1 cellular context compared by ENCODE assay signal in genomic region chr17:46764709-46765401, GRCh38.
TF ChIP-seq lines count a peak whose summit lies in the region.

No MANE protein-coding gene starts in this region.

TF ChIP-seq in K562, 482 proteins besides CTCF, POLR2A, EP300 and RAD21 (continued from another document):
- TF ChIP-seq, protein P1, sequence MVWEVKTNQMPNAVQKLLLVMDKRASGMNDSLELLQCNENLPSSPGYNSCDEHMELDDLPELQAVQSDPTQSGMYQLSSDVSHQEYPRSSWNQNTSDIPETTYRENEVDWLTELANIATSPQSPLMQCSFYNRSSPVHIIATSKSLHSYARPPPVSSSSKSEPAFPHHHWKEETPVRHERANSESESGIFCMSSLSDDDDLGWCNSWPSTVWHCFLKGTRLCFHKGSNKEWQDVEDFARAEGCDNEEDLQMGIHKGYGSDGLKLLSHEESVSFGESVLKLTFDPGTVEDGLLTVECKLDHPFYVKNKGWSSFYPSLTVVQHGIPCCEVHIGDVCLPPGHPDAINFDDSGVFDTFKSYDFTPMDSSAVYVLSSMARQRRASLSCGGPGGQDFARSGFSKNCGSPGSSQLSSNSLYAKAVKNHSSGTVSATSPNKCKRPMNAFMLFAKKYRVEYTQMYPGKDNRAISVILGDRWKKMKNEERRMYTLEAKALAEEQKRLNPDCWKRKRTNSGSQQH (CRISPR knock-in tag; IDR thresholded peaks at IDR 0.05) = no peak
- TF ChIP-seq TEAD4 (IDR thresholded peaks at IDR 0.05; ENCODE audit: low read length) = peak; percentile 55
- TF ChIP-seq TEAD4 (CRISPR knock-in tag; IDR thresholded peaks at IDR 0.05; ENCODE audit: borderline replicate concordance) = no peak
- TF ChIP-seq ZNF408 (CRISPR knock-in tag; IDR thresholded peaks at IDR 0.05; ENCODE audit: low read depth) = no peak
- TF ChIP-seq GTF2F1 (IDR thresholded peaks at IDR 0.05; ENCODE audit: low read depth, low read length) = no peak
- TF ChIP-seq HNRNPH1 (optimal IDR thresholded peaks at IDR 0.05; ENCODE audit: low read depth, low read length) = no peak
- TF ChIP-seq, protein P2, sequence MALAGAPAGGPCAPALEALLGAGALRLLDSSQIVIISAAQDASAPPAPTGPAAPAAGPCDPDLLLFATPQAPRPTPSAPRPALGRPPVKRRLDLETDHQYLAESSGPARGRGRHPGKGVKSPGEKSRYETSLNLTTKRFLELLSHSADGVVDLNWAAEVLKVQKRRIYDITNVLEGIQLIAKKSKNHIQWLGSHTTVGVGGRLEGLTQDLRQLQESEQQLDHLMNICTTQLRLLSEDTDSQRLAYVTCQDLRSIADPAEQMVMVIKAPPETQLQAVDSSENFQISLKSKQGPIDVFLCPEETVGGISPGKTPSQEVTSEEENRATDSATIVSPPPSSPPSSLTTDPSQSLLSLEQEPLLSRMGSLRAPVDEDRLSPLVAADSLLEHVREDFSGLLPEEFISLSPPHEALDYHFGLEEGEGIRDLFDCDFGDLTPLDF (CRISPR knock-in tag; IDR thresholded peaks at IDR 0.05) = no peak
- TF ChIP-seq SIX5 (IDR thresholded peaks at IDR 0.05; ENCODE audit: borderline replicate concordance in 1 of 2, insufficient read depth in 1 of 2, low read depth in 1 of 2, low read length in 2 of 2) = no peak
- no peak for TF ChIP-seq ZNF277 (CRISPR knock-in tag; IDR thresholded peaks at IDR 0.05; ENCODE audit: borderline replicate concordance)
- TF ChIP-seq TEAD1 (CRISPR knock-in tag; IDR thresholded peaks at IDR 0.05) = no peak
- peak; percentile 50; the same call in 1 of the 2 replicates for TF ChIP-seq NFE2 (IDR thresholded peaks at IDR 0.05; ENCODE audit: low read depth)
- no peak for TF ChIP-seq ERF (CRISPR knock-in tag; IDR thresholded peaks at IDR 0.05)
- no peak for TF ChIP-seq BACH1 (tag; IDR thresholded peaks at IDR 0.05)
- no peak for TF ChIP-seq RREB1 (CRISPR knock-in tag; IDR thresholded peaks at IDR 0.05)
- TF ChIP-seq NR2F6 (CRISPR knock-in tag; IDR thresholded peaks at IDR 0.05) = no peak
- no peak for TF ChIP-seq TAF9B (IDR thresholded peaks at IDR 0.05; ENCODE audit: partially characterized antibody)
- no peak for TF ChIP-seq ZSCAN32 (CRISPR knock-in tag; IDR thresholded peaks at IDR 0.05)
- TF ChIP-seq MTA3 (IDR thresholded peaks at IDR 0.05; ENCODE audit: borderline replicate concordance) = 0 out of 2 replicates have a peak, but pooled peaks have one; percentile 54
- no peak for TF ChIP-seq U2AF2 (optimal IDR thresholded peaks at IDR 0.05; ENCODE audit: low read depth, low read length)
- no peak for TF ChIP-seq TAF7 (tag; IDR thresholded peaks at IDR 0.05)
- no peak for TF ChIP-seq TAF15 (IDR thresholded peaks at IDR 0.05; ENCODE audit: low read depth, low read length)
- TF ChIP-seq THRAP3 (IDR thresholded peaks at IDR 0.05; ENCODE audit: borderline replicate concordance) = no peak
- TF ChIP-seq ZNF197 (CRISPR knock-in tag; IDR thresholded peaks at IDR 0.05; ENCODE audit: low read depth) = no peak
- TF ChIP-seq ZNF121 (CRISPR knock-in tag; conservative IDR thresholded peaks at IDR 0.05) = no peak
- TF ChIP-seq NUFIP1 (IDR thresholded peaks at IDR 0.05; ENCODE audit: partially characterized antibody) = no peak
- no peak for TF ChIP-seq ZSCAN29 (IDR thresholded peaks at IDR 0.05)
- no peak for TF ChIP-seq PTBP1 (IDR thresholded peaks at IDR 0.05; ENCODE audit: low read depth, low read length)
- TF ChIP-seq, protein P3, sequence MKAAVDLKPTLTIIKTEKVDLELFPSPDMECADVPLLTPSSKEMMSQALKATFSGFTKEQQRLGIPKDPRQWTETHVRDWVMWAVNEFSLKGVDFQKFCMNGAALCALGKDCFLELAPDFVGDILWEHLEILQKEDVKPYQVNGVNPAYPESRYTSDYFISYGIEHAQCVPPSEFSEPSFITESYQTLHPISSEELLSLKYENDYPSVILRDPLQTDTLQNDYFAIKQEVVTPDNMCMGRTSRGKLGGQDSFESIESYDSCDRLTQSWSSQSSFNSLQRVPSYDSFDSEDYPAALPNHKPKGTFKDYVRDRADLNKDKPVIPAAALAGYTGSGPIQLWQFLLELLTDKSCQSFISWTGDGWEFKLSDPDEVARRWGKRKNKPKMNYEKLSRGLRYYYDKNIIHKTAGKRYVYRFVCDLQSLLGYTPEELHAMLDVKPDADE (conservative IDR thresholded peaks at IDR 0.05; ENCODE audit: control insufficient read depth, low read depth, low read length) = no peak
- TF ChIP-seq ARNT (IDR thresholded peaks at IDR 0.05) = no peak
- TF ChIP-seq MCM5 (IDR thresholded peaks at IDR 0.05; ENCODE audit: low read depth) = no peak
- no peak for TF ChIP-seq ZNF57 (CRISPR knock-in tag; IDR thresholded peaks at IDR 0.05)
- TF ChIP-seq POLR2AphosphoS5 (IDR thresholded peaks at IDR 0.05; ENCODE audit: control insufficient read depth, insufficient read depth, low read depth, low read length) = peak; percentile 63; the same call in 1 of the 2 replicates
- no peak for TF ChIP-seq CREB3 (tag; conservative IDR thresholded peaks at IDR 0.05; ENCODE audit: low read depth)
- TF ChIP-seq CCNT2 (IDR thresholded peaks at IDR 0.05; ENCODE audit: borderline replicate concordance, extremely low read depth, insufficient read length, low read depth, low read length) = no peak
- no peak for TF ChIP-seq SMAD4 (CRISPR knock-in tag; conservative IDR thresholded peaks at IDR 0.05)
- no peak for TF ChIP-seq ZNF589 (CRISPR knock-in tag; IDR thresholded peaks at IDR 0.05; ENCODE audit: low read depth)
- TF ChIP-seq, protein P4, sequence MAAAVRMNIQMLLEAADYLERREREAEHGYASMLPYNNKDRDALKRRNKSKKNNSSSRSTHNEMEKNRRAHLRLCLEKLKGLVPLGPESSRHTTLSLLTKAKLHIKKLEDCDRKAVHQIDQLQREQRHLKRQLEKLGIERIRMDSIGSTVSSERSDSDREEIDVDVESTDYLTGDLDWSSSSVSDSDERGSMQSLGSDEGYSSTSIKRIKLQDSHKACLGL (CRISPR knock-in tag; IDR thresholded peaks at IDR 0.05; ENCODE audit: borderline replicate concordance, poor library complexity, severe bottlenecking) = no peak
- peak; percentile 21; the same call in 1 of the 2 replicates for TF ChIP-seq ETV5 (CRISPR knock-in tag; IDR thresholded peaks at IDR 0.05; ENCODE audit: low read depth)
TF ChIP-seq in K562: peak in this region for 63.
